Comparison of ENCODE assay signal across 18 cellular contexts in genomic region chr9:69499401-69499800, GRCh38.
"Had no signal": no experiment of that assay in that cellular context is flagged by ENCODE, and none has a peak within 500 bp of the region (broad histone marks: within the 10 kb centered on the region; RNA-seq: fewer than 3 reads in every experiment).

No MANE protein-coding gene starts in this region.

- H3K27ac ChIP-seq: colonic mucosa, hepatocyte, parathyroid adenoma, psoas muscle had no signal

- ATAC-seq: left ventricle myocardium superior, psoas muscle had no signal

- H3K4me2 ChIP-seq: hepatocyte had no signal

- H3K4me3 ChIP-seq: colonic mucosa, hepatocyte, lung, psoas muscle had no signal

- H3K27me3 ChIP-seq: colonic mucosa, hepatocyte had no signal

- H3K79me2 ChIP-seq: hepatocyte, parathyroid adenoma had no signal

- H3K9me3 ChIP-seq: colonic mucosa, psoas muscle had no signal

- DNase-seq: colonic mucosa; effector CD8-positive, alpha-beta T cell; foreskin melanocyte; head of caudate nucleus; kidney; left cardiac atrium; left ventricle myocardium superior; mesenchymal stem cell; naive B cell; occipital lobe; psoas muscle; small intestine; stimulated activated CD4-positive, alpha-beta T cell treated with anti-CD3 and anti-CD28 coated beads, Interleukin-12 subunit alpha, Interleukin-12 subunit beta, amount 100 ng/mL, for 4 hours; stimulated activated CD4-positive, alpha-beta T cell treated with anti-CD3 and anti-CD28 coated beads, Interleukin-2, amount 100 ng/mL, for 48 hours; stimulated activated naive CD4-positive, alpha-beta T cell treated with Interleukin-2 at 50 U/mL for 16 hours had no signal

- H3K36me3 ChIP-seq: colonic mucosa had no signal

- H3K9ac ChIP-seq: parathyroid adenoma had no signal

- H3K4me1 ChIP-seq: colonic mucosa, parathyroid adenoma had no signal
